8 cellular contexts compared by ENCODE assay signal in the genomic region with DNA sequence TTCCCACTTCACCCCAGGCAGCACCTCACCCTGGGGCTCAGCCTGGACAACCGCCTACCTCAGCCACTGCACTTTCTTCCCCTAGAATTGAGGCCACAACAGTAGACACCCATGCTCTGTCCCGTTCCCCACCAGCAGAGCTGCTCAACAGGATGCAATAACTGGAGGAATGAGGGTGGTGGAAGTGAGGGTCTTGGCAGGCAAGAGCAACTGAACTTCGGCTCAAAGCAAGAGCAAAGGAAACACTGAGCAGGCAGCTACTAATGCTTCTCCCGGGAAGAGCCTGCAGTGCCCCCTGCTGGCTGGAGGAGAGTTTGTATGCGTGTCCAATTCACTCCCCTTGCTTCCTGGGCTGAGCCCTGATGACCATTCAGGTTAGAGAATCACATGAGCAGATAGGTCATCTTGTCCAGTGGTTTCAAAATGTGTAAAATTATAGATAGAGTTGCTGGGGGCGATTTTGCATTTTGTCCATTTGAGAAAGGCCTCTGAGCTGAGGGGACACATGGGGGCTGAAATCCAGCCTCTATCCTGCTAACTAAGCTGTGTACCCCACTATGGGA. TPM values are rescaled to one million over a fixed set of nuclear protein-coding genes. Genes with fewer than 3 reads are reported as not detected.
DNase-seq lines count a peak whose midpoint lies in the region; ATAC-seq and TF ChIP-seq lines count a peak whose summit lies in the region.

No MANE protein-coding gene starts in this region.

- H3K4me1 Mint-ChIP-seq in activated T-cell treated with anti-CD3 and anti-CD28 coated beads, Interleukin-2, amount 50 U/mL, for 4 hours (ENCODE audit: low read depth) = peaks cover 9% of the 10 kb centered on the region
- peaks cover 4% of the 10 kb centered on the region for H3K4me1 Mint-ChIP-seq in osteocyte (ENCODE audit: unreplicated experiment)

- no peak overlapping the region for H3K27ac ChIP-seq in upper lobe of right lung

- no peaks in the 10 kb centered on the region for H3K9me3 Mint-ChIP-seq in activated T-cell treated with anti-CD3 and anti-CD28 coated beads, Interleukin-2, amount 50 U/mL, for 4 hours
- H3K9me3 Mint-ChIP-seq in osteocyte (ENCODE audit: unreplicated experiment) = no peaks in the 10 kb centered on the region

- peaks cover 4% of the 10 kb centered on the region for H3K4me1 ChIP-seq in upper lobe of right lung

- H3K9me3 ChIP-seq in upper lobe of right lung = no peaks in the 10 kb centered on the region

- intact Hi-C loops in upper lobe of right lung (cut with DNase I) = no loop called here

- H3K4me3 ChIP-seq in fibroblast of villous mesenchyme (ENCODE audit: low read depth, low read length) (no peak overlapping the region), upper lobe of right lung (no peak overlapping the region)

- peak; percentile 76 for TF ChIP-seq CTCF in fibroblast of villous mesenchyme (IDR thresholded peaks at IDR 0.05; ENCODE audit: insufficient read depth, low read depth, low read length)
- TF ChIP-seq CTCF in osteocyte (IDR thresholded peaks at IDR 0.05) = peak; percentile 77
- TF ChIP-seq CTCF in upper lobe of right lung (IDR thresholded peaks at IDR 0.05) = peak; percentile 75

- peak; percentile 68 for DNase-seq in DMS153 treated with DMSO at 0.1 percent for 48 hours (lab: John Stamatoyannopoulos, UW; ENCODE audit: unreplicated experiment)
- DNase-seq in HS-27A (ENCODE audit: low read depth) = peak; percentile 67
- DNase-seq in activated T-cell treated with anti-CD3 and anti-CD28 coated beads, Interleukin-2, amount 50 U/mL, for 4 hours = peak; percentile 53
- peak; percentile 68 for DNase-seq in fibroblast of villous mesenchyme (ENCODE audit: low read depth)
- no peak for DNase-seq in osteocyte (ENCODE audit: extremely low spot score, unreplicated experiment)
- DNase-seq in upper lobe of right lung = peak; percentile 82

- peak; percentile 74 to 77 for ATAC-seq in activated T-cell treated with anti-CD3 and anti-CD28 coated beads, Interleukin-2, amount 50 U/mL, for 4 hours
- peak; percentile 77 for ATAC-seq in upper lobe of right lung
- ATAC-seq in HG02970 (IDR thresholded peaks at IDR 0.05; ENCODE audit: low FRiP score, unreplicated experiment) = no peak

- H3K4me3 Mint-ChIP-seq in activated T-cell treated with anti-CD3 and anti-CD28 coated beads, Interleukin-2, amount 50 U/mL, for 4 hours = no peak overlapping the region
- no peak overlapping the region for H3K4me3 Mint-ChIP-seq in osteocyte (ENCODE audit: unreplicated experiment)

- no peaks in the 10 kb centered on the region for H3K27me3 ChIP-seq in upper lobe of right lung

- no peak overlapping the region for H3K27ac Mint-ChIP-seq in osteocyte (ENCODE audit: unreplicated experiment)

- no peaks in the 10 kb centered on the region for H3K36me3 Mint-ChIP-seq in activated T-cell treated with anti-CD3 and anti-CD28 coated beads, Interleukin-2, amount 50 U/mL, for 4 hours (ENCODE audit: insufficient read depth)
- H3K36me3 Mint-ChIP-seq in osteocyte (ENCODE audit: unreplicated experiment) = no peaks in the 10 kb centered on the region

- H3K36me3 ChIP-seq in upper lobe of right lung = no peaks in the 10 kb centered on the region

- H3K27me3 Mint-ChIP-seq in activated T-cell treated with anti-CD3 and anti-CD28 coated beads, Interleukin-2, amount 50 U/mL, for 4 hours (ENCODE audit: low read depth) = peaks cover 4% of the 10 kb centered on the region
- peaks cover 31% of the 10 kb centered on the region for H3K27me3 Mint-ChIP-seq in osteocyte (ENCODE audit: unreplicated experiment)

TF ChIP-seq in PFSK-1, 5 proteins besides CTCF, POLR2A, EP300 and RAD21:
- TF ChIP-seq POLR2AphosphoS5 (IDR thresholded peaks at IDR 0.05; ENCODE audit: low read depth, low read length) = peak; percentile 44; the same call in 1 of the 2 replicates
- TF ChIP-seq TAF1 (IDR thresholded peaks at IDR 0.05; ENCODE audit: borderline replicate concordance, insufficient read depth, low read length) = no peak
TF ChIP-seq in PFSK-1: peak in this region for 1.

RNA-seq across cellular contexts. Expression of a gene that starts 13.9 kb away (rescaled TPM):
- not detected for polyA plus RNA-seq in PFSK-1 (2012; ENCODE audit: insufficient read length, low read depth)
- not detected for total RNA-seq in activated T-cell treated with anti-CD3 and anti-CD28 coated beads, Interleukin-2, amount 50 U/mL, for 4 hours
- not detected in 2 replicates for total RNA-seq in fibroblast of villous mesenchyme
- total RNA-seq in osteocyte = not detected in 2 replicates
- total RNA-seq in upper lobe of right lung = 0.49 TPM

RNA-seq across cellular contexts. Expression of a gene that starts 18.6 kb away (rescaled TPM):
- not detected for polyA plus RNA-seq in PFSK-1 (2012; ENCODE audit: insufficient read length, low read depth)
- under 1 TPM; 0.05 to 0.11 (median 0.08) TPM for total RNA-seq in activated T-cell treated with anti-CD3 and anti-CD28 coated beads, Interleukin-2, amount 50 U/mL, for 4 hours
- total RNA-seq in fibroblast of villous mesenchyme (under 0.01 and 0.32 TPM in 2 replicates), osteocyte (1.3 and 1.4 TPM in 2 replicates), upper lobe of right lung (17.7 TPM)

RNA-seq across cellular contexts. Expression of a gene that starts 33.2 kb away (rescaled TPM):
- polyA plus RNA-seq in PFSK-1 (2012; ENCODE audit: insufficient read length, low read depth) = not detected
- under 1 TPM; 0.05 to 0.38 (median 0.33) TPM for total RNA-seq in activated T-cell treated with anti-CD3 and anti-CD28 coated beads, Interleukin-2, amount 50 U/mL, for 4 hours
- total RNA-seq in fibroblast of villous mesenchyme (not detected in 2 replicates), osteocyte (not detected in 2 replicates), upper lobe of right lung (0.09 TPM)
